8 cellular contexts compared by ENCODE assay signal in genomic region chr11:129331871-129332274, GRCh38. TPM values are rescaled to one million over a fixed set of nuclear protein-coding genes. Genes with fewer than 3 reads are reported as not detected.
DNase-seq lines count a peak whose midpoint lies in the region; ATAC-seq and TF ChIP-seq lines count a peak whose summit lies in the region.

No MANE protein-coding gene starts in this region.

- DNase-seq in AG09319 (ENCODE audit: extremely low read depth, low read depth) (peak; percentile 58), NCI-H524 (lab: John Stamatoyannopoulos, UW) (peak; percentile 89 to 95), dorsolateral prefrontal cortex (peak; percentile 66 to 90 (median 86)), lower lobe of right lung (peak; percentile 85)
- peak; percentile 34 to 56 for DNase-seq in activated CD4-positive, alpha-beta T cell treated with anti-CD3 and anti-CD28 coated beads, Interleukin-2, amount 50 U/mL, for 24 hours (ENCODE audit: low read depth in 1 of 2, low spot score in 1 of 2)
- DNase-seq in stimulated activated CD4-positive, alpha-beta T cell treated with anti-CD3 and anti-CD28 coated beads, TNF-alpha, amount 100 ng/mL, for 48 hours (ENCODE audit: low read depth in 3 of 3) = peak; percentile 41 to 61 (median 56)

- H3K27ac ChIP-seq in dorsolateral prefrontal cortex = peak overlapping the region in 4 of 59 donors; percentile 16 to 37 (median 22)
- no peak overlapping the region for H3K27ac ChIP-seq in lower lobe of right lung

- no peaks in the 10 kb centered on the region for H3K36me3 ChIP-seq in lower lobe of right lung

- H3K9me3 ChIP-seq in lower lobe of right lung = no peaks in the 10 kb centered on the region

- intact Hi-C loops in dorsolateral prefrontal cortex (cut with DNase I) (loop anchor here (1.0 to 5.0 kb wide), 4 partner anchors 100 to 215 kb away; no protein-coding TSS in a partner anchor), lower lobe of right lung (cut with DNase I) (loop anchor here (5.0 kb wide), 1 partner anchor 215 kb away; no protein-coding TSS in a partner anchor)

- H3K4me1 ChIP-seq in lower lobe of right lung = no peaks in the 10 kb centered on the region

- TF ChIP-seq CTCF in AG09319 (IDR thresholded peaks at IDR 0.05; ENCODE audit: low read depth, low read length) (peak; percentile 97), dorsolateral prefrontal cortex (IDR thresholded peaks at IDR 0.05 in 54 of 56, conservative IDR thresholded peaks at IDR 0.05 in 2 of 56; ENCODE audit: low read depth in 1 of 56, partially characterized antibody in 56 of 56) (peak; percentile 74 to 98 (median 93)), lower lobe of right lung (IDR thresholded peaks at IDR 0.05) (peak; percentile 89)

- H3K4me3 ChIP-seq in dorsolateral prefrontal cortex (peak overlapping the region in 3 of 59 donors; percentile 6 to 21 (median 15)), lower lobe of right lung (no peak overlapping the region)

- ATAC-seq in GM19035 (IDR thresholded peaks at IDR 0.05; ENCODE audit: unreplicated experiment) (peak; percentile 90), HG03378 (IDR thresholded peaks at IDR 0.05; ENCODE audit: unreplicated experiment) (peak; percentile 81), lower lobe of right lung (peak; percentile 94 to 98)

- H3K27me3 ChIP-seq in dorsolateral prefrontal cortex (no peaks in the 10 kb centered on the region), lower lobe of right lung (ENCODE audit: low read depth) (no peaks in the 10 kb centered on the region)

RNA-seq across cellular contexts. Expression of gene BARX2, which starts 43.8 kb away (rescaled TPM):
- total RNA-seq in dorsolateral prefrontal cortex = 1 to 10 TPM in 19 of 120 experiments, under 1 TPM in 86, not detected in 15; 0.22 to 2.3 (median 0.67) TPM
- total RNA-seq in lower lobe of right lung = 0.41 TPM
